In the genomic region with DNA sequence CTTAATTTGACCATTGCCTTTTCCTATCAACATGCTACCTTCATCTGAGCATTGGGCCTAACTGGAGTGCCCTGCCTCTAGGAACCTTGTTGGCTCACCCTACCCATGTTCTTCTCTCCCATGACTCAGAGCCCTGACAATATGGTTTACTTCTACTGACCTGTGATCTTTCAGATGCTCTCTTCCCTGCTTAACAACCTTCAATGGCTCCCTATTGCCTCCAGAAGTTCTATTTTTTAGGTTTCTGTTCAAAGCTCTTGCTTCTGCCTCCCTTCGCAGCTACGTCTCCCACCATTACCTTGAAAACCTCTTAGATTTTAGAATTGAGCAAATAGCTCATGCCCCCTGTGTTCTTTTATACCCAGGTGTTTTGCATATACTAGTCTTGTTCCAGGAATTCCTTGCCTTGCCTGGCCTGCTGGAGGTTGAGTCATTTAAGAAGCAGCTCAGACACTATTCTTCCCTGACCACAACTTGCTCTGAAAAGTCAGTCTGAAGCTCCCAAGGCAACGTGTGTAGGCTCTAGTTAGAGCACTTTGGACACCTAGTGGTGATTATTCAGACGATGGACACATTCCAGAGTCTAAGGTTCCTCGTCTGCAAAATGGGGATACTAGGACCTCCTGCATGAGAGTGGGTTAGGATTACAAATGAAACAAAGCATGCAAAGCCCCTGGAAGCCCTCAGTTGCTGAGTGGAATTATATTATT, we compare ENCODE assay signal across 13 cellular contexts.
DNase-seq lines count a peak whose midpoint lies in the region; ATAC-seq and TF ChIP-seq lines count a peak whose summit lies in the region.
"Had no signal": no experiment of that assay in that cellular context is flagged by ENCODE, and none has a peak within 500 bp of the region (broad histone marks: within the 10 kb centered on the region; RNA-seq: fewer than 3 reads in every experiment).

No MANE protein-coding gene starts in this region.

- H3K36me3 Mint-ChIP-seq in type B pancreatic cell: no peaks in the 10 kb centered on the region

- H3K4me1 ChIP-seq in foreskin keratinocyte (peaks cover 3% of the 10 kb centered on the region), upper lobe of left lung (no peaks in the 10 kb centered on the region)
- H3K4me1 ChIP-seq: SJSA1 had no signal

- DNase-seq in DMS53 (lab: John Stamatoyannopoulos, UW): peak; percentile 12
- DNase-seq in DMS53 treated with DMSO at 0.1 percent for 48 hours (lab: John Stamatoyannopoulos, UW; ENCODE audit: unreplicated experiment): no peak
- DNase-seq in RPMI7951 (ENCODE audit: low read depth): peak; percentile 74
- DNase-seq in foreskin keratinocyte: peak; percentile 92 to 97
- DNase-seq in type B pancreatic cell (ENCODE audit: extremely low spot score, unreplicated experiment): no peak
- DNase-seq in upper lobe of left lung: no peak
- no peak for DNase-seq in NCI-H2081 treated with DMSO at 0.1 percent for 48 hours (lab: John Stamatoyannopoulos, UW)
- DNase-seq: stimulated activated CD4-positive, alpha-beta T cell treated with anti-CD3 and anti-CD28 coated beads, Interleukin-4, amount 100 ng/mL, for 24 hours had no signal

- peaks cover 15% of the 10 kb centered on the region for H3K27me3 Mint-ChIP-seq in type B pancreatic cell

- peak; percentile 84 for TF ChIP-seq CTCF in foreskin keratinocyte (conservative IDR thresholded peaks at IDR 0.05)
- peak; percentile 46 for TF ChIP-seq CTCF in type B pancreatic cell (conservative IDR thresholded peaks at IDR 0.05)
- TF ChIP-seq CTCF in upper lobe of left lung (IDR thresholded peaks at IDR 0.05): no peak

- 57 to 59% methylated on average over 5 of the region's 5 CpGs for WGBS in upper lobe of left lung, 2 donors

- peaks cover 3% of the 10 kb centered on the region for H3K9me3 Mint-ChIP-seq in type B pancreatic cell
- H3K9me3 Mint-ChIP-seq: activated T-helper 17 cell treated with anti-CD3 and anti-CD28 coated beads, Interleukin-2, amount 50 U/mL, for 72 hours had no signal

- no peak overlapping the region for H3K4me3 ChIP-seq in upper lobe of left lung
- H3K4me3 ChIP-seq: SJSA1 had no signal

- ATAC-seq in foreskin keratinocyte (peak; percentile 97), upper lobe of left lung (ENCODE audit: low FRiP score in 2 of 2) (no peak), GM21515 (IDR thresholded peaks at IDR 0.05; ENCODE audit: unreplicated experiment) (no peak)
- ATAC-seq: activated T-helper 17 cell treated with anti-CD3 and anti-CD28 coated beads, Interleukin-2, amount 50 U/mL, for 72 hours had no signal

- H3K27me3 ChIP-seq in foreskin keratinocyte (peaks cover under 1% of the 10 kb centered on the region), upper lobe of left lung (no peaks in the 10 kb centered on the region)
- H3K27me3 ChIP-seq: SJSA1 had no signal

- no peak for TF ChIP-seq EP300 in upper lobe of left lung (IDR thresholded peaks at IDR 0.05)

- no peak for TF ChIP-seq POLR2A in upper lobe of left lung (IDR thresholded peaks at IDR 0.05)

- H3K27ac Mint-ChIP-seq in type B pancreatic cell: no peak overlapping the region
- H3K27ac Mint-ChIP-seq: activated T-helper 17 cell treated with anti-CD3 and anti-CD28 coated beads, Interleukin-2, amount 50 U/mL, for 72 hours had no signal

- no peak overlapping the region for H3K4me3 Mint-ChIP-seq in type B pancreatic cell
- H3K4me3 Mint-ChIP-seq: activated T-helper 17 cell treated with anti-CD3 and anti-CD28 coated beads, Interleukin-2, amount 50 U/mL, for 72 hours had no signal

- no peaks in the 10 kb centered on the region for H3K4me1 Mint-ChIP-seq in type B pancreatic cell (ENCODE audit: unreplicated experiment)
- H3K4me1 Mint-ChIP-seq: activated T-helper 17 cell treated with anti-CD3 and anti-CD28 coated beads, Interleukin-2, amount 50 U/mL, for 72 hours had no signal

- H3K27ac ChIP-seq in foreskin keratinocyte: no peak overlapping the region
- no peak overlapping the region for H3K27ac ChIP-seq in upper lobe of left lung
- H3K27ac ChIP-seq: 22Rv1, HL-60, SJSA1 had no signal

- no peaks in the 10 kb centered on the region for H3K36me3 ChIP-seq in upper lobe of left lung
- H3K36me3 ChIP-seq: SJSA1 had no signal

- no peaks in the 10 kb centered on the region for H3K9me3 ChIP-seq in upper lobe of left lung
- H3K9me3 ChIP-seq: SJSA1 had no signal

Comparison
In these comparisons a context has a peak if more than half of its experiments do, and no peak if none do; other contexts are left out.
1. DNase-seq: peak in DMS53 (single experiment), RPMI7951 (single experiment) and foreskin keratinocyte (2 of 2); none in DMS53 treated with DMSO at 0.1 percent for 48 hours (single experiment), type B pancreatic cell (single experiment), upper lobe of left lung (0 of 2) and NCI-H2081 treated with DMSO at 0.1 percent for 48 hours (single experiment).
2. CTCF ChIP-seq: peak in foreskin keratinocyte (single experiment) and type B pancreatic cell (single experiment); none in upper lobe of left lung (0 of 6).